Comparison of ENCODE assay signal across 29 cellular contexts in the genomic region with DNA sequence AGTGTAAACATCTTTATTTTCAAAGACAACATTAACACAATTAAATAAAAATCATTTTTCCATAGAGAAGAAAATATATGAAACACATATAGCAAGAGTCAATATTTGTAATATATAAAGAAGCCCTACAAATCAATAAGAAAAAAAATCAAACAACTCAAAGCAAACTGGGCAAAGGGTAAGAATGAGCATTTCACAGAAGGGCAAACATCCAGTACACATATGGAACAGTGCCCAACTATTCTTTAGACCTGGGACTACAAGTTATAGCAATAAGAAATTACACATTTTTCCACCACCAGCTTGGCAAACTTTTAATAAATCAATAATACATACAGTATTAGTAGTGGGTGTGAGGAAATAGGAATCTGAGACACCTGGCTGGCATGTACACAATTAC.
DNase-seq lines count a peak whose midpoint lies in the region; ATAC-seq, FAIRE-seq and TF ChIP-seq lines count a peak whose summit lies in the region.
"Had no signal": no experiment of that assay in that cellular context is flagged by ENCODE, and none has a peak within 500 bp of the region (broad histone marks: within the 10 kb centered on the region; RNA-seq: fewer than 3 reads in every experiment).

No MANE protein-coding gene starts in this region.

- no peaks in the 10 kb centered on the region for H4K20me1 ChIP-seq in HepG2 (ENCODE audit: insufficient read depth, low read length)
- H4K20me1 ChIP-seq: BLaER1 had no signal

- TF ChIP-seq EP300 in HepG2 (IDR thresholded peaks at IDR 0.05; ENCODE audit: low read depth in 2 of 2, low read length in 2 of 2): no peak
- TF ChIP-seq EP300 in HepG2 (CRISPR knock-in tag; IDR thresholded peaks at IDR 0.05; ENCODE audit: borderline replicate concordance): no peak
- TF ChIP-seq EP300 in gastroesophageal sphincter (IDR thresholded peaks at IDR 0.05): no peak

- H3K9me3 ChIP-seq in liver (ENCODE audit: control insufficient read depth in 4 of 4, low read length in 3 of 4) (no peaks in the 10 kb centered on the region), HepG2 (ENCODE audit: low read length) (no peaks in the 10 kb centered on the region), gastroesophageal sphincter (peaks cover 0 to 5% (median 0%) of the 10 kb centered on the region in 3 donors)
- H3K9me3 ChIP-seq: BE2C, BLaER1 had no signal

- H3K36me3 ChIP-seq in liver (ENCODE audit: control insufficient read depth in 4 of 4, insufficient read depth in 3 of 4, low read depth in 1 of 4, low read length in 3 of 4): no peaks in the 10 kb centered on the region
- no peaks in the 10 kb centered on the region for H3K36me3 ChIP-seq in HepG2 (replicated peaks in 1 of 2; ENCODE audit: control insufficient read depth in 1 of 2, insufficient read depth in 2 of 2, low read length in 2 of 2)
- no peaks in the 10 kb centered on the region for H3K36me3 ChIP-seq in gastroesophageal sphincter
- H3K36me3 ChIP-seq: BE2C, BLaER1 had no signal

- no peaks in the 10 kb centered on the region for H3K27me3 ChIP-seq in liver (ENCODE audit: control insufficient read depth in 4 of 4, insufficient read depth in 4 of 4, low read length in 3 of 4)
- peaks cover 0 to 10% of the 10 kb centered on the region in 2 experiments; a peak in 2 of 5 replicates for H3K27me3 ChIP-seq in HepG2 (ENCODE audit: control insufficient read depth in 1 of 2, insufficient read depth in 2 of 2, low read length in 2 of 2)
- H3K27me3 ChIP-seq in gastroesophageal sphincter: no peaks in the 10 kb centered on the region
- H3K27me3 ChIP-seq: BE2C, BLaER1 had no signal

- in situ Hi-C loops in HepG2 (cut with HindIII; ENCODE audit: extremely low pct_ligation_motif_present, low pct_unique_long_range_greater_than_20kb): loop anchor here (25.0 kb wide), 1 partner anchor 764 kb away; no protein-coding TSS in a partner anchor

- H3K27ac ChIP-seq in liver (ENCODE audit: low read depth in 1 of 2, low read length in 2 of 2) (no peak overlapping the region), HepG2 (ENCODE audit: extremely low read length, insufficient read depth, low read length) (no peak overlapping the region), gastroesophageal sphincter (no peak overlapping the region)
- H3K27ac ChIP-seq: BLaER1 had no signal

- H3K4me3 Mint-ChIP-seq in activated naive CD4-positive, alpha-beta T cell treated with anti-CD3 and anti-CD28 coated beads for 36 hours: no peak overlapping the region
- H3K4me3 Mint-ChIP-seq: CD14-positive monocyte; CD4-positive, alpha-beta memory T cell; CD4-positive, CD25-positive, alpha-beta regulatory T cell; CD8-positive, alpha-beta memory T cell had no signal

- H3K4me1 ChIP-seq in liver (ENCODE audit: control insufficient read depth in 4 of 4, insufficient read depth in 4 of 4, low read length in 3 of 4) (peaks cover 3 to 24% (median 14%) of the 10 kb centered on the region in 4 donors), HepG2 (ENCODE audit: insufficient read depth, low read length) (no peaks in the 10 kb centered on the region), gastroesophageal sphincter (no peaks in the 10 kb centered on the region)
- H3K4me1 ChIP-seq: BE2C, BLaER1 had no signal

- peaks cover 21% of the 10 kb centered on the region for H3K27me3 Mint-ChIP-seq in activated naive CD4-positive, alpha-beta T cell treated with anti-CD3 and anti-CD28 coated beads for 36 hours (ENCODE audit: low read depth)

- FAIRE-seq in HepG2 (lab: Jason Lieb, UNC) (no peak), endometrium (lab: Jason Lieb, UNC) (peak; percentile 12)
- FAIRE-seq: A204.1, GM12878, GM12892, GM18507 had no signal

- H3K4me1 Mint-ChIP-seq in activated naive CD4-positive, alpha-beta T cell treated with anti-CD3 and anti-CD28 coated beads for 36 hours (ENCODE audit: low read depth): no peaks in the 10 kb centered on the region
- H3K4me1 Mint-ChIP-seq: CD14-positive monocyte; CD4-positive, alpha-beta memory T cell; CD4-positive, CD25-positive, alpha-beta regulatory T cell; CD8-positive, alpha-beta memory T cell had no signal

- TF ChIP-seq RAD21 in liver (IDR thresholded peaks at IDR 0.05) (no peak), HepG2 (CRISPR knock-in tag; IDR thresholded peaks at IDR 0.05) (no peak)

- POLR2A ChIA-PET in HepG2 (lab: Yijun Ruan, JAX): no interaction called here

- ATAC-seq in HepG2 (no peak), left lobe of liver (peak; percentile 67), gastroesophageal sphincter (no peak)
- ATAC-seq: GM12878 had no signal

- TF ChIP-seq CTCF in liver (IDR thresholded peaks at IDR 0.05; ENCODE audit: low read depth, low read length, missing input control): no peak
- no peak for TF ChIP-seq CTCF in HepG2 (CRISPR knock-in tag; IDR thresholded peaks at IDR 0.05)
- no peak for TF ChIP-seq CTCF in gastroesophageal sphincter (IDR thresholded peaks at IDR 0.05)

- DNase-seq in HepG2 (ENCODE audit: low spot score) (no peak), left lobe of liver (ENCODE audit: low spot score) (no peak), mucosa of gallbladder (ENCODE audit: low spot score) (peak; percentile 40), cardiac septum (ENCODE audit: low spot score) (no peak)
- no peak for DNase-seq in activated naive CD4-positive, alpha-beta T cell treated with anti-CD3 and anti-CD28 coated beads for 36 hours
- DNase-seq: 8988T; ACHN; BE2C; C1 segment of cervical spinal cord; CD4-positive, alpha-beta memory T cell; CD4-positive, CD25-positive, alpha-beta regulatory T cell; CD8-positive, alpha-beta memory T cell; COR-L47; DMS 273 treated with DMSO at 0.1 percent for 48 hours; DMS153; DMS53; DMS79; DND-41; EL; GDM1 had no signal

- H3K27ac Mint-ChIP-seq in activated naive CD4-positive, alpha-beta T cell treated with anti-CD3 and anti-CD28 coated beads for 36 hours: no peak overlapping the region
- H3K27ac Mint-ChIP-seq: CD14-positive monocyte; CD4-positive, alpha-beta memory T cell; CD4-positive, CD25-positive, alpha-beta regulatory T cell; CD8-positive, alpha-beta memory T cell had no signal

- CTCF ChIA-PET in HepG2 (lab: Yijun Ruan, JAX; ENCODE audit: low intra/inter-chr PET ratio, low total read pairs): no interaction called here
- CTCF ChIA-PET in activated naive CD4-positive, alpha-beta T cell treated with anti-CD3 and anti-CD28 coated beads for 36 hours (lab: Charles Lee): no interaction called here

- H3K36me3 Mint-ChIP-seq in activated naive CD4-positive, alpha-beta T cell treated with anti-CD3 and anti-CD28 coated beads for 36 hours (ENCODE audit: low read depth): no peaks in the 10 kb centered on the region
- H3K36me3 Mint-ChIP-seq: CD14-positive monocyte; CD4-positive, alpha-beta memory T cell; CD4-positive, CD25-positive, alpha-beta regulatory T cell; CD8-positive, alpha-beta memory T cell had no signal

- no peak overlapping the region for H3K4me2 ChIP-seq in HepG2 (ENCODE audit: low read depth, low read length)
- H3K4me2 ChIP-seq: BLaER1 had no signal

- intact Hi-C loops in HepG2 (cut with micrococcal nuclease; ENCODE audit: unreplicated experiment) (no loop called here), cardiac septum (cut with DNase I) (loop anchor here (5.0 kb wide), 1 partner anchor 774 kb away; no protein-coding TSS in a partner anchor)
- intact Hi-C loops in activated naive CD4-positive, alpha-beta T cell treated with anti-CD3 and anti-CD28 coated beads for 36 hours (cut with micrococcal nuclease): no loop called here

- H2AFZ ChIP-seq in HepG2 (ENCODE audit: low read length): no peak overlapping the region

- TF ChIP-seq POLR2A in HepG2 (IDR thresholded peaks at IDR 0.05; ENCODE audit: insufficient read depth in 1 of 2, low read depth in 2 of 2, low read length in 2 of 2) (no peak), gastroesophageal sphincter (IDR thresholded peaks at IDR 0.05) (no peak)

- peaks cover 2% of the 10 kb centered on the region for H3K9me3 Mint-ChIP-seq in activated naive CD4-positive, alpha-beta T cell treated with anti-CD3 and anti-CD28 coated beads for 36 hours
- H3K9me3 Mint-ChIP-seq: CD8-positive, alpha-beta memory T cell had no signal

- no peak overlapping the region for H3K4me3 ChIP-seq in liver (ENCODE audit: low read depth in 1 of 3, low read length in 3 of 3)
- no peak overlapping the region for H3K4me3 ChIP-seq in HepG2 (replicated peaks in 1 of 3; ENCODE audit: insufficient read depth in 1 of 3, low read depth in 2 of 3, low read length in 3 of 3)
- no peak overlapping the region for H3K4me3 ChIP-seq in gastroesophageal sphincter
- H3K4me3 ChIP-seq: BLaER1, GM12878 had no signal

- H3K79me2 ChIP-seq in HepG2 (ENCODE audit: insufficient read depth, low read length): no peaks in the 10 kb centered on the region

- no peak overlapping the region for H3K9ac ChIP-seq in liver (ENCODE audit: low read depth in 1 of 2, low read length in 2 of 2)
- H3K9ac ChIP-seq in HepG2 (ENCODE audit: insufficient read depth, low read depth, low read length): no peak overlapping the region
- H3K9ac ChIP-seq: BLaER1 had no signal

- no TSS peak for BruUV-seq in HepG2 (replicated peaks; lab: Mats Ljungman, UMichigan)

TF ChIP-seq in liver, 16 proteins besides CTCF, POLR2A, EP300 and RAD21:
- TF ChIP-seq HNF4A (conservative IDR thresholded peaks at IDR 0.05) (peak; percentile 53 to 62), RXRA (IDR thresholded peaks at IDR 0.05) (peak in 1 of 2 donors; percentile 24), SP1 (IDR thresholded peaks at IDR 0.05) (no peak)

TF ChIP-seq in HepG2, 621 proteins besides CTCF, POLR2A, EP300 and RAD21:
- no peak for TF ChIP-seq ZFP41 (CRISPR knock-in tag; IDR thresholded peaks at IDR 0.05; ENCODE audit: borderline replicate concordance)
- no peak for TF ChIP-seq MAFF (IDR thresholded peaks at IDR 0.05; ENCODE audit: low read depth, low read length)
- TF ChIP-seq ZNF260 (CRISPR knock-in tag; IDR thresholded peaks at IDR 0.05; ENCODE audit: borderline replicate concordance, low read depth): no peak
- TF ChIP-seq, protein P1, sequence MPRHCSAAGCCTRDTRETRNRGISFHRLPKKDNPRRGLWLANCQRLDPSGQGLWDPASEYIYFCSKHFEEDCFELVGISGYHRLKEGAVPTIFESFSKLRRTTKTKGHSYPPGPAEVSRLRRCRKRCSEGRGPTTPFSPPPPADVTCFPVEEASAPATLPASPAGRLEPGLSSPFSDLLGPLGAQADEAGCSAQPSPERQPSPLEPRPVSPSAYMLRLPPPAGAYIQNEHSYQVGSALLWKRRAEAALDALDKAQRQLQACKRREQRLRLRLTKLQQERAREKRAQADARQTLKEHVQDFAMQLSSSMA (CRISPR knock-in tag; IDR thresholded peaks at IDR 0.05): no peak
- no peak for TF ChIP-seq SP2 (CRISPR knock-in tag; IDR thresholded peaks at IDR 0.05)
- no peak for TF ChIP-seq RFX3 (CRISPR knock-in tag; IDR thresholded peaks at IDR 0.05)
